38 cellular contexts compared by ENCODE assay signal in genomic region chr17:76521262-76521661, GRCh38. TPM values are rescaled to one million over a fixed set of nuclear protein-coding genes. Genes with fewer than 3 reads are reported as not detected.
"Had no signal": no experiment of that assay in that cellular context is flagged by ENCODE, and none has a peak within 500 bp of the region (broad histone marks: within the 10 kb centered on the region; RNA-seq: fewer than 3 reads in every experiment).

No MANE protein-coding gene starts in this region.

- H3K27ac Mint-ChIP-seq: activated CD4-positive, alpha-beta memory T cell treated with anti-CD3 and anti-CD28 coated beads for 36 hours; activated CD4-positive, alpha-beta T cell treated with anti-CD3 and anti-CD28 coated beads, Interleukin-2, amount 10 ng/mL, durations not matched to agents 24 days and 14 days; activated naive CD4-positive, alpha-beta T cell treated with anti-CD3 and anti-CD28 coated beads for 36 hours; activated naive CD8-positive, alpha-beta T cell treated with anti-CD3 and anti-CD28 coated beads for 36 hours; activated T-helper 1 cell treated with anti-CD3 and anti-CD28 coated beads, Interleukin-12 subunit alpha, Interleukin-12 subunit beta, Interleukin-2, Interleukin-4 antibody, amounts not matched to agents 30 ng/mL and 10 ng/mL and 1 ng/mL, durations not matched to agents 14 hours and 24 hours and 36 hours; mesothelial cell of epicardium; stimulated activated effector memory CD8-positive, alpha-beta T cell treated with anti-CD3 and anti-CD28 coated beads, Interleukin-12 subunit alpha, Interleukin-12 subunit beta, amount 100 ng/mL, for 72 hours; T-cell had no signal

- DNase-seq: activated CD4-positive, alpha-beta memory T cell treated with anti-CD3 and anti-CD28 coated beads for 36 hours; activated CD4-positive, alpha-beta T cell treated with anti-CD3 and anti-CD28 coated beads, Interleukin-2, amount 10 ng/mL, durations not matched to agents 24 days and 14 days; activated CD8-positive, alpha-beta memory T cell treated with anti-CD3 and anti-CD28 coated beads, Interleukin-2, amount 50 U/mL, for 4 hours; activated effector memory CD4-positive, alpha-beta T cell treated with anti-CD3 and anti-CD28 coated beads, Interleukin-2, amount 50 U/mL, for 16 hours; activated naive CD4-positive, alpha-beta T cell treated with anti-CD3 and anti-CD28 coated beads for 36 hours; activated naive CD8-positive, alpha-beta T cell treated with anti-CD3 and anti-CD28 coated beads for 36 hours; activated T-cell treated with anti-CD3 and anti-CD28 coated beads, Interleukin-2, amount 50 U/mL, for 1 hour; adrenal gland; aorta; body of pancreas; cerebellar nuclear complex; colonic mucosa; effector CD8-positive, alpha-beta T cell; gastrocnemius medialis; glutamatergic neuron; left ventricle myocardium superior; mammary epithelial cell; naive B cell; posterior cingulate gyrus; stimulated activated CD4-positive, alpha-beta T cell treated with anti-CD3 and anti-CD28 coated beads, Interleukin-4, amount 100 ng/mL, for 24 hours; T-cell; T-helper 9 cell had no signal

- H3K36me3 ChIP-seq: adrenal gland, cardiac muscle cell, colonic mucosa, gastrocnemius medialis, tibial nerve had no signal

- H3K27ac ChIP-seq: adrenal gland, body of pancreas, cardiac muscle cell, colonic mucosa, gastrocnemius medialis, skin epidermis, tibial nerve, VCaP had no signal

- H3K36me3 Mint-ChIP-seq: activated CD4-positive, alpha-beta memory T cell treated with anti-CD3 and anti-CD28 coated beads for 36 hours; activated naive CD8-positive, alpha-beta T cell treated with anti-CD3 and anti-CD28 coated beads for 36 hours; mesothelial cell of epicardium; naive B cell; stimulated activated effector memory CD8-positive, alpha-beta T cell treated with anti-CD3 and anti-CD28 coated beads, Interleukin-12 subunit alpha, Interleukin-12 subunit beta, amount 100 ng/mL, for 72 hours; T-cell had no signal

- ATAC-seq: activated CD4-positive, CD25-positive, alpha-beta regulatory T cell treated with anti-CD3 and anti-CD28 coated beads, Interleukin-2, amount 50 U/mL, for 24 hours; body of pancreas; gastrocnemius medialis; left ventricle myocardium superior; sciatic nerve; stimulated activated effector memory CD8-positive, alpha-beta T cell treated with anti-CD3 and anti-CD28 coated beads, Interleukin-12 subunit alpha, Interleukin-12 subunit beta, amount 100 ng/mL, for 72 hours; T-cell had no signal

- H3K4me3 Mint-ChIP-seq: activated CD4-positive, alpha-beta memory T cell treated with anti-CD3 and anti-CD28 coated beads for 36 hours; activated CD4-positive, alpha-beta T cell treated with anti-CD3 and anti-CD28 coated beads, Interleukin-2, amount 10 ng/mL, durations not matched to agents 24 days and 14 days; activated naive CD4-positive, alpha-beta T cell treated with anti-CD3 and anti-CD28 coated beads for 36 hours; activated naive CD8-positive, alpha-beta T cell treated with anti-CD3 and anti-CD28 coated beads for 36 hours; activated T-helper 1 cell treated with anti-CD3 and anti-CD28 coated beads, Interleukin-12 subunit alpha, Interleukin-12 subunit beta, Interleukin-2, Interleukin-4 antibody, amounts not matched to agents 30 ng/mL and 10 ng/mL and 1 ng/mL, durations not matched to agents 14 hours and 24 hours and 36 hours; mesothelial cell of epicardium; naive B cell; neural crest cell; stimulated activated effector memory CD8-positive, alpha-beta T cell treated with anti-CD3 and anti-CD28 coated beads, Interleukin-12 subunit alpha, Interleukin-12 subunit beta, amount 100 ng/mL, for 72 hours; T-cell had no signal

- H3K9me3 Mint-ChIP-seq: activated CD4-positive, alpha-beta memory T cell treated with anti-CD3 and anti-CD28 coated beads for 36 hours; activated CD4-positive, alpha-beta T cell treated with anti-CD3 and anti-CD28 coated beads, Interleukin-2, amount 10 ng/mL, durations not matched to agents 24 days and 14 days; activated naive CD4-positive, alpha-beta T cell treated with anti-CD3 and anti-CD28 coated beads for 36 hours; activated naive CD8-positive, alpha-beta T cell treated with anti-CD3 and anti-CD28 coated beads for 36 hours; activated T-helper 1 cell treated with anti-CD3 and anti-CD28 coated beads, Interleukin-12 subunit alpha, Interleukin-12 subunit beta, Interleukin-2, Interleukin-4 antibody, amounts not matched to agents 30 ng/mL and 10 ng/mL and 1 ng/mL, durations not matched to agents 14 hours and 24 hours and 36 hours; mesothelial cell of epicardium; naive B cell; neural crest cell; stimulated activated effector memory CD8-positive, alpha-beta T cell treated with anti-CD3 and anti-CD28 coated beads, Interleukin-12 subunit alpha, Interleukin-12 subunit beta, amount 100 ng/mL, for 72 hours; T-cell had no signal

- H3K4me3 ChIP-seq: adrenal gland, body of pancreas, cardiac muscle cell, colonic mucosa, gastrocnemius medialis, skin epidermis, tibial nerve had no signal

- H3K27me3 Mint-ChIP-seq: activated naive CD8-positive, alpha-beta T cell treated with anti-CD3 and anti-CD28 coated beads for 36 hours; T-cell had no signal

- H3K9me3 ChIP-seq: adrenal gland, body of pancreas, colonic mucosa, gastrocnemius medialis, tibial nerve had no signal

- H3K27me3 ChIP-seq: adrenal gland, cardiac muscle cell, colonic mucosa, gastrocnemius medialis, tibial nerve had no signal

RNA-seq across cellular contexts. Expression of gene CYGB, which starts 16.2 kb away (rescaled TPM):
- total RNA-seq: activated CD4-positive, alpha-beta memory T cell treated with anti-CD3 and anti-CD28 coated beads for 36 hours; activated CD4-positive, alpha-beta T cell treated with anti-CD3 and anti-CD28 coated beads, Interleukin-2, amount 10 ng/mL, durations not matched to agents 24 days and 14 days; activated CD8-positive, alpha-beta memory T cell treated with anti-CD3 and anti-CD28 coated beads for 36 hours; activated naive CD4-positive, alpha-beta T cell treated with anti-CD3 and anti-CD28 coated beads for 36 hours; activated T-helper 1 cell treated with anti-CD3 and anti-CD28 coated beads, Interleukin-12 subunit alpha, Interleukin-12 subunit beta, Interleukin-2, Interleukin-4 antibody, amounts not matched to agents 30 ng/mL and 10 ng/mL and 1 ng/mL, durations not matched to agents 14 hours and 24 hours and 36 hours had no signal

RNA-seq across cellular contexts. Expression of gene PRCD, which starts 18.6 kb away (rescaled TPM):
- total RNA-seq: activated CD4-positive, alpha-beta memory T cell treated with anti-CD3 and anti-CD28 coated beads for 36 hours; activated CD4-positive, alpha-beta T cell treated with anti-CD3 and anti-CD28 coated beads, Interleukin-2, amount 10 ng/mL, durations not matched to agents 24 days and 14 days; activated naive CD4-positive, alpha-beta T cell treated with anti-CD3 and anti-CD28 coated beads for 36 hours; activated T-helper 1 cell treated with anti-CD3 and anti-CD28 coated beads, Interleukin-12 subunit alpha, Interleukin-12 subunit beta, Interleukin-2, Interleukin-4 antibody, amounts not matched to agents 30 ng/mL and 10 ng/mL and 1 ng/mL, durations not matched to agents 14 hours and 24 hours and 36 hours had no signal
- polyA plus RNA-seq: aorta had no signal

RNA-seq across cellular contexts. Expression of gene AANAT, which starts 53.9 kb away (rescaled TPM):
- total RNA-seq: activated CD4-positive, alpha-beta memory T cell treated with anti-CD3 and anti-CD28 coated beads for 36 hours; activated CD4-positive, alpha-beta T cell treated with anti-CD3 and anti-CD28 coated beads, Interleukin-2, amount 10 ng/mL, durations not matched to agents 24 days and 14 days; activated naive CD4-positive, alpha-beta T cell treated with anti-CD3 and anti-CD28 coated beads for 36 hours; activated T-helper 1 cell treated with anti-CD3 and anti-CD28 coated beads, Interleukin-12 subunit alpha, Interleukin-12 subunit beta, Interleukin-2, Interleukin-4 antibody, amounts not matched to agents 30 ng/mL and 10 ng/mL and 1 ng/mL, durations not matched to agents 14 hours and 24 hours and 36 hours; adrenal gland; aorta; body of pancreas; colonic mucosa; dermis microvascular lymphatic vessel endothelial cell; epithelial cell of proximal tubule; gastrocnemius medialis; left ventricle myocardium superior; mammary epithelial cell; neural crest cell; omental fat pad; sciatic nerve; T-cell; temporal lobe; tibial nerve; ureter had no signal
- polyA plus RNA-seq: aorta had no signal
